ENCODE assay signal across 8 cellular contexts in the genomic region with DNA sequence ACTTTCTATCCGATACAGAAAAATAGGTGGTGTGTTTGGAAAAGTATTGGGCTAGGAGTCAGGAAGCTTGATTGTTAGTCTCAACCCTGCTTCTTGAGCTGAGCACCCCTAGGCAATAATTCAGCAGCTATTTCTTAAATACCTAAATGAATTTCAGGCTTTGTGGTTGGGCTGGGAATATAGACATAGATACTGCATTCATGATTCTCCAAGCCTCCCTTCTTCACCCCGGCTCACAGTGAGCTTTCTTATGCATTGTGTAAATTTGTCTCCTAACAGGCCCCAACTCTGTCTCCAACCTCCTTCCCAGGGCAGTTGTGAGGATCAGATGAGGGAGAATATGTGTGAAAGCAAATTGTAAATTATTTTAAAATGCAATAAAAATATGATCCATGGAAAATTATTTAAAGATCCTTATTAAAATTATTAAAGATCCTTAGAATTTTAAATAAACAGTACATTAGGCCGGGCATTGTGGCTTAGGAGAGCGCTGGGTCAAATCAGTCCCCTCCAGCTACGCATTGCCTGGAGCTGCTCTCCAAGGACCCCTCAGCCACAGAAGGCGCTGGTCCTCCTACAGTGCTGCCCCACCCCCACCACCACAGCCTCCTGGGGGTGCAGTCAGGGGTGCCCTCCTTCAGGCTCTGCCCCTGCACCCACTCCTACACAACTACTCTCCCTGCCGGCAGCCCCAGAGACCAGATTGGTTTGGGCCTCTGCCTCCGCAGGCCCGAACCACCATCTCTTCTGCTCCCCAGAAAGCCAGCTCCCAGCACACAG. TPM values are rescaled to one million over a fixed set of nuclear protein-coding genes. Genes with fewer than 3 reads are reported as not detected.
DNase-seq lines count a peak whose midpoint lies in the region; ATAC-seq and TF ChIP-seq lines count a peak whose summit lies in the region.
"Not testable (repeated sequence)": the region's sequence is repeated elsewhere in the genome, so short reads cannot be mapped to it uniquely, and the experiment has no call there.
"Had no signal": no experiment of that assay in that cellular context is flagged by ENCODE, and none has a peak within 500 bp of the region (broad histone marks: within the 10 kb centered on the region; RNA-seq: fewer than 3 reads in every experiment).

No MANE protein-coding gene starts in this region.

- H3K4me3 Mint-ChIP-seq in activated CD4-positive, alpha-beta T cell treated with anti-CD3 and anti-CD28 coated beads for 36 hours: peak overlapping the region; percentile 85
- H3K4me3 Mint-ChIP-seq in activated T-helper 2 cell treated with anti-CD3 and anti-CD28 coated beads, Interferon-gamma antibody, Interleukin-2, Interleukin-4, amounts not matched to agents 10 μg/mL and 5 μg/mL and 100 μg/mL, durations not matched to agents 14 hours and 24 hours and 36 hours (ENCODE audit: low read depth): peak overlapping the region; percentile 93
- H3K4me3 Mint-ChIP-seq in central memory CD8-positive, alpha-beta T cell; memory B cell: not testable (repeated sequence)

- H3K4me1 ChIP-seq in DOHH2 (ENCODE audit: control insufficient read depth, low read length): peaks cover 21% of the 10 kb centered on the region
- not testable (repeated sequence) for H3K4me1 ChIP-seq in Loucy (ENCODE audit: insufficient read depth, low read length, poor library complexity, severe bottlenecking); osteoblast (ENCODE audit: insufficient read depth, low read length)

- POLR2A ChIA-PET in activated CD4-positive, alpha-beta T cell treated with anti-CD3 and anti-CD28 coated beads for 36 hours (lab: Charles Lee): interaction anchor here (0.8 kb wide), 1 partner anchor 122 kb away, joined by 3 read pairs; no protein-coding TSS in a partner anchor

- not testable (repeated sequence) for H4K20me1 ChIP-seq in DOHH2 (ENCODE audit: control insufficient read depth, insufficient read depth, low read depth, low read length); Loucy (ENCODE audit: insufficient read depth, low read length, poor library complexity, severe bottlenecking); osteoblast (ENCODE audit: insufficient read depth, low read length)

- not testable (repeated sequence) for H3K27me3 ChIP-seq in DOHH2 (ENCODE audit: control insufficient read depth, low read length); Loucy (ENCODE audit: insufficient read depth, low read length, poor library complexity, severe bottlenecking); osteoblast (ENCODE audit: insufficient read depth, low read length)

- not testable (repeated sequence) for H3K36me3 Mint-ChIP-seq in activated CD4-positive, alpha-beta T cell treated with anti-CD3 and anti-CD28 coated beads for 36 hours (ENCODE audit: low read depth); activated T-helper 2 cell treated with anti-CD3 and anti-CD28 coated beads, Interferon-gamma antibody, Interleukin-2, Interleukin-4, amounts not matched to agents 10 μg/mL and 5 μg/mL and 100 μg/mL, durations not matched to agents 14 hours and 24 hours and 36 hours (ENCODE audit: low read depth); central memory CD8-positive, alpha-beta T cell (ENCODE audit: insufficient read depth); memory B cell

- H3K79me2 ChIP-seq in DOHH2 (ENCODE audit: control insufficient read depth, low read length); Loucy (ENCODE audit: insufficient read depth, low read length); osteoblast (ENCODE audit: insufficient read depth, low read length): not testable (repeated sequence)

- H3K9me3 ChIP-seq in DOHH2 (ENCODE audit: control insufficient read depth, insufficient read depth, low read length); Loucy (ENCODE audit: insufficient read depth, low read depth, low read length); osteoblast (ENCODE audit: low read depth, low read length): not testable (repeated sequence)

- not testable (repeated sequence) for H3K9me3 Mint-ChIP-seq in activated CD4-positive, alpha-beta T cell treated with anti-CD3 and anti-CD28 coated beads for 36 hours (ENCODE audit: low read depth); activated T-helper 2 cell treated with anti-CD3 and anti-CD28 coated beads, Interferon-gamma antibody, Interleukin-2, Interleukin-4, amounts not matched to agents 10 μg/mL and 5 μg/mL and 100 μg/mL, durations not matched to agents 14 hours and 24 hours and 36 hours; central memory CD8-positive, alpha-beta T cell; memory B cell

- intact Hi-C loops in activated CD4-positive, alpha-beta T cell treated with anti-CD3 and anti-CD28 coated beads for 36 hours (cut with DNase I, micrococcal nuclease): loop anchor here in 1 of 2 experiments (5.0 kb wide), 1 partner anchor 142 kb away; the partner anchor contains the start of gene FBXO22
- intact Hi-C loops in activated T-helper 2 cell treated with anti-CD3 and anti-CD28 coated beads, Interferon-gamma antibody, Interleukin-2, Interleukin-4, amounts not matched to agents 10 μg/mL and 5 μg/mL and 100 μg/mL, durations not matched to agents 14 hours and 24 hours and 36 hours (cut with micrococcal nuclease): not testable (repeated sequence)

- not testable (repeated sequence) for H3K27ac ChIP-seq in DOHH2 (ENCODE audit: low read depth, low read length); osteoblast (ENCODE audit: low read depth, low read length)

- peak overlapping the region; percentile 88 for H3K4me2 ChIP-seq in DOHH2 (ENCODE audit: low read length)
- H3K4me2 ChIP-seq in Loucy (ENCODE audit: low read depth, low read length, poor library complexity, severe bottlenecking): peak overlapping the region; percentile 91
- H3K4me2 ChIP-seq in osteoblast (ENCODE audit: insufficient read depth, low read length): not testable (repeated sequence)

- not testable (repeated sequence) for H2AFZ ChIP-seq in Loucy (ENCODE audit: low read length)
- peak overlapping the region; percentile 32 for H2AFZ ChIP-seq in osteoblast (ENCODE audit: low read length)

- peak overlapping the region; percentile 51 for H3K27ac Mint-ChIP-seq in activated CD4-positive, alpha-beta T cell treated with anti-CD3 and anti-CD28 coated beads for 36 hours
- not testable (repeated sequence) for H3K27ac Mint-ChIP-seq in activated T-helper 2 cell treated with anti-CD3 and anti-CD28 coated beads, Interferon-gamma antibody, Interleukin-2, Interleukin-4, amounts not matched to agents 10 μg/mL and 5 μg/mL and 100 μg/mL, durations not matched to agents 14 hours and 24 hours and 36 hours
- H3K27ac Mint-ChIP-seq in central memory CD8-positive, alpha-beta T cell (ENCODE audit: low read depth): peak overlapping the region; percentile 89
- peak overlapping the region; percentile 84 for H3K27ac Mint-ChIP-seq in memory B cell

- H3K4me3 ChIP-seq in DOHH2 (ENCODE audit: low read length): peak overlapping the region; percentile 93; the same call in 1 of the 2 replicates
- peak overlapping the region; percentile 95 for H3K4me3 ChIP-seq in Loucy (ENCODE audit: low read length, poor library complexity, severe bottlenecking)
- H3K4me3 ChIP-seq in osteoblast (ENCODE audit: insufficient read depth, low read length): not testable (repeated sequence)

- DNase-seq in activated CD4-positive, alpha-beta T cell treated with anti-CD3 and anti-CD28 coated beads for 36 hours; activated T-helper 2 cell treated with anti-CD3 and anti-CD28 coated beads, Interferon-gamma antibody, Interleukin-2, Interleukin-4, amounts not matched to agents 10 μg/mL and 5 μg/mL and 100 μg/mL, durations not matched to agents 14 hours and 24 hours and 36 hours (ENCODE audit: low spot score); central memory CD8-positive, alpha-beta T cell (ENCODE audit: low spot score in 2 of 2); memory B cell (ENCODE audit: low spot score in 2 of 2); osteoblast (ENCODE audit: insufficient read length, low spot score, missing footprints): not testable (repeated sequence)

- not testable (repeated sequence) for H3K9me2 ChIP-seq in DOHH2 (replicated peaks; ENCODE audit: control insufficient read depth, low read length); Loucy (replicated peaks; ENCODE audit: low read depth, low read length)

- H3K9ac ChIP-seq in Loucy (ENCODE audit: low read depth, low read length, poor library complexity, severe bottlenecking): peak overlapping the region; percentile 99

- H3K27me3 Mint-ChIP-seq in activated CD4-positive, alpha-beta T cell treated with anti-CD3 and anti-CD28 coated beads for 36 hours; activated T-helper 2 cell treated with anti-CD3 and anti-CD28 coated beads, Interferon-gamma antibody, Interleukin-2, Interleukin-4, amounts not matched to agents 10 μg/mL and 5 μg/mL and 100 μg/mL, durations not matched to agents 14 hours and 24 hours and 36 hours (ENCODE audit: low read depth); memory B cell: not testable (repeated sequence)
- H3K27me3 Mint-ChIP-seq in central memory CD8-positive, alpha-beta T cell: peaks cover 24% of the 10 kb centered on the region

- H3F3A ChIP-seq in DOHH2 (ENCODE audit: control insufficient read depth, insufficient read depth); Loucy (ENCODE audit: low read depth): not testable (repeated sequence)

- not testable (repeated sequence) for H3K36me3 ChIP-seq in DOHH2 (ENCODE audit: control insufficient read depth, low read length); Loucy (ENCODE audit: insufficient read depth, low read length); osteoblast (ENCODE audit: insufficient read depth, low read length)

- not testable (repeated sequence) for TF ChIP-seq CTCF in DOHH2 (IDR thresholded peaks at IDR 0.05; ENCODE audit: low read depth, low read length, poor library complexity, severe bottlenecking); Loucy (conservative IDR thresholded peaks at IDR 0.05; ENCODE audit: low read length); osteoblast (IDR thresholded peaks at IDR 0.05; ENCODE audit: extremely low read depth, low read depth, low read length)

- ATAC-seq in activated CD4-positive, alpha-beta T cell treated with anti-CD3 and anti-CD28 coated beads for 36 hours; central memory CD8-positive, alpha-beta T cell (replicated peaks; ENCODE audit: extremely low read depth, poor library complexity, severe bottlenecking); memory B cell (ENCODE audit: low read depth): not testable (repeated sequence)

- CTCF ChIA-PET in activated CD4-positive, alpha-beta T cell treated with anti-CD3 and anti-CD28 coated beads for 36 hours (lab: Charles Lee): interaction anchor here (0.9 to 1.7 kb wide), 3 partner anchors 10 to 42 kb away, joined by 3 to 5 read pairs (median 3); no protein-coding TSS in a partner anchor

- H3K4me1 Mint-ChIP-seq in activated CD4-positive, alpha-beta T cell treated with anti-CD3 and anti-CD28 coated beads for 36 hours: peaks cover 14% of the 10 kb centered on the region
- peaks cover 19% of the 10 kb centered on the region for H3K4me1 Mint-ChIP-seq in activated T-helper 2 cell treated with anti-CD3 and anti-CD28 coated beads, Interferon-gamma antibody, Interleukin-2, Interleukin-4, amounts not matched to agents 10 μg/mL and 5 μg/mL and 100 μg/mL, durations not matched to agents 14 hours and 24 hours and 36 hours (ENCODE audit: low read depth)
- H3K4me1 Mint-ChIP-seq in central memory CD8-positive, alpha-beta T cell: not testable (repeated sequence)
- H3K4me1 Mint-ChIP-seq in memory B cell: peaks cover 12% of the 10 kb centered on the region

RNA-seq across cellular contexts. Expression of gene CSPG4, which starts 47.3 kb away (rescaled TPM):
- total RNA-seq in activated CD4-positive, alpha-beta T cell treated with anti-CD3 and anti-CD28 coated beads for 36 hours: not detected
- 0.02 TPM in 1 of 2 replicates, not detected in the other for total RNA-seq in activated T-helper 2 cell treated with anti-CD3 and anti-CD28 coated beads, Interferon-gamma antibody, Interleukin-2, Interleukin-4, amounts not matched to agents 10 μg/mL and 5 μg/mL and 100 μg/mL, durations not matched to agents 14 hours and 24 hours and 36 hours
- 11.5 and 20.3 TPM in 2 replicates for total RNA-seq in osteoblast
- total RNA-seq: activated naive CD8-positive, alpha-beta T cell treated with anti-CD3 and anti-CD28 coated beads for 36 hours had no signal

Comparison
In these comparisons a context has a peak if more than half of its experiments do, and no peak if none do; other contexts are left out.
1. RNA of gene CSPG4, which starts 47.3 kb away (total RNA-seq): 11.5 to 20.3 TPM in osteoblast; 0.02 TPM in activated T-helper 2 cell treated with anti-CD3 and anti-CD28 coated beads, Interferon-gamma antibody, Interleukin-2, Interleukin-4, amounts not matched to agents 10 μg/mL and 5 μg/mL and 100 μg/mL, durations not matched to agents 14 hours and 24 hours and 36 hours and not detected in activated CD4-positive, alpha-beta T cell treated with anti-CD3 and anti-CD28 coated beads for 36 hours; every median in the first group is over 10 times any median in the second.